Comparison of ENCODE assay signal across 15 cellular contexts in genomic region chr15:56467626-56468025, GRCh38.
"Had no signal": no experiment of that assay in that cellular context is flagged by ENCODE, and none has a peak within 500 bp of the region (broad histone marks: within the 10 kb centered on the region; RNA-seq: fewer than 3 reads in every experiment).

No MANE protein-coding gene starts in this region.

- H3K4me3 ChIP-seq: tibial artery, uterus had no signal

- H3K36me3 ChIP-seq: esophagus muscularis mucosa, heart right ventricle, lower lobe of right lung, tibial artery, uterus had no signal

- H3K27me3 ChIP-seq: esophagus muscularis mucosa, tibial artery, uterus had no signal

- H3K9me3 Mint-ChIP-seq: activated T-cell treated with anti-CD3 and anti-CD28 coated beads, Interleukin-2, amount 50 U/mL, for 4 hours; naive B cell; stimulated activated effector memory CD8-positive, alpha-beta T cell treated with anti-CD3 and anti-CD28 coated beads, Interleukin-12 subunit alpha, Interleukin-12 subunit beta, amount 100 ng/mL, for 72 hours had no signal

- H3K27ac ChIP-seq: esophagus muscularis mucosa, foreskin keratinocyte, lower lobe of right lung, tibial artery, uterus had no signal

- H3K27ac Mint-ChIP-seq: stimulated activated effector memory CD8-positive, alpha-beta T cell treated with anti-CD3 and anti-CD28 coated beads, Interleukin-12 subunit alpha, Interleukin-12 subunit beta, amount 100 ng/mL, for 72 hours had no signal

- ATAC-seq: foreskin keratinocyte, heart right ventricle, lower lobe of right lung, right cardiac atrium had no signal

- DNase-seq: activated CD4-positive, alpha-beta T cell treated with anti-CD3 and anti-CD28 coated beads, Interleukin-2, amount 50 U/mL, for 4 hours; activated CD4-positive, CD25-positive, alpha-beta regulatory T cell treated with anti-CD3 and anti-CD28 coated beads, Interleukin-2, amount 50 U/mL, for 72 hours; activated CD8-positive, alpha-beta memory T cell treated with anti-CD3 and anti-CD28 coated beads, Interleukin-2, amount 10 ng/mL, durations not matched to agents 7 days and 5 days; activated gamma-delta T cell treated with Interleukin-2 at 50 U/mL for 16 hours; activated T-cell treated with anti-CD3 and anti-CD28 coated beads, Interleukin-2, amount 50 U/mL, for 4 hours; foreskin keratinocyte; heart right ventricle; lower lobe of right lung; naive B cell; right cardiac atrium; T-helper 9 cell; tibial artery; uterus had no signal

- H3K9me3 ChIP-seq: esophagus muscularis mucosa, heart right ventricle, lower lobe of right lung, tibial artery, uterus had no signal

- H3K27me3 Mint-ChIP-seq: naive B cell had no signal

- H3K36me3 Mint-ChIP-seq: naive B cell; stimulated activated effector memory CD8-positive, alpha-beta T cell treated with anti-CD3 and anti-CD28 coated beads, Interleukin-12 subunit alpha, Interleukin-12 subunit beta, amount 100 ng/mL, for 72 hours had no signal

- H3K4me1 ChIP-seq: foreskin keratinocyte, uterus had no signal
